24 cellular contexts compared by ENCODE assay signal in the genomic region with DNA sequence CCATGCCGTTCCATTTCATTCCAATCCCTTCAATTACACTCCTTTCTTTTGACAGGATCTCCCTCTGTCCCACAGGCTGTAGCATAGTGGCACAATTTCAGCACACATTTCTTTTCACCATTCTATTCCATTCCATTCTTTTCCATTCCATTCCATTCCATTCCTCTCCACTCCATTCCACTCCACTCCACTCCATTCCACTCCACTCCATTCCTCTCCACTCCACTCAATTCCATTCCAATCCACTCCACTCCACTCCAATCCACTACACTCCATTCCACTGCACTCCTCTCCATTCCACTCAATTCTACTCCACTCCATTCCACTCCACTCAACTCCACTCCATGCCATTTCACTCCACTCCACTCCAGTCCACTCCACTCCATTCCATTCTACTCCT.
DNase-seq lines count a peak whose midpoint lies in the region; ATAC-seq and TF ChIP-seq lines count a peak whose summit lies in the region.
"Had no signal": no experiment of that assay in that cellular context is flagged by ENCODE, and none has a peak within 500 bp of the region (broad histone marks: within the 10 kb centered on the region; RNA-seq: fewer than 3 reads in every experiment).

No MANE protein-coding gene starts in this region.

- H3K9me3 ChIP-seq in aorta (ENCODE audit: control insufficient read depth, low read length), result peaks cover 4% of the 10 kb centered on the region
- H3K9me3 ChIP-seq: BE2C, BLaER1 had no signal

- H3K4me3 ChIP-seq in aorta (ENCODE audit: low read length in 2 of 2), result no peak overlapping the region
- H3K4me3 ChIP-seq: BLaER1, GM12878 had no signal

- H3K9me3 Mint-ChIP-seq in endothelial cell (ENCODE audit: unreplicated experiment) (peaks cover 90% of the 10 kb centered on the region), glutamatergic neuron (ENCODE audit: unreplicated experiment) (peaks cover 69% of the 10 kb centered on the region)
- H3K9me3 Mint-ChIP-seq in stimulated activated memory B cell treated with anti-CD40 and anti-IgM and Interleukin-4, amounts not matched to agents 10 μg/mL and 1 μg/mL and 100 μg/mL, for 72 hours, result peaks cover 90% of the 10 kb centered on the region

- ATAC-seq in aorta (ENCODE audit: low FRiP score) (peak; percentile 67), GM21529 (IDR thresholded peaks at IDR 0.05; ENCODE audit: unreplicated experiment) (no peak), GM19467 (IDR thresholded peaks at IDR 0.05; ENCODE audit: unreplicated experiment) (no peak)
- ATAC-seq in stimulated activated memory B cell treated with anti-CD40 and anti-IgM and Interleukin-4, amounts not matched to agents 10 μg/mL and 1 μg/mL and 100 μg/mL, for 72 hours, result no peak
- ATAC-seq: GM12878 had no signal

- peaks cover 36% of the 10 kb centered on the region for H3K27me3 Mint-ChIP-seq in endothelial cell (ENCODE audit: unreplicated experiment)
- peaks cover 29% of the 10 kb centered on the region for H3K27me3 Mint-ChIP-seq in glutamatergic neuron (ENCODE audit: unreplicated experiment)
- no peaks in the 10 kb centered on the region for H3K27me3 Mint-ChIP-seq in stimulated activated memory B cell treated with anti-CD40 and anti-IgM and Interleukin-4, amounts not matched to agents 10 μg/mL and 1 μg/mL and 100 μg/mL, for 72 hours
- H3K27me3 Mint-ChIP-seq: CD4-positive, alpha-beta memory T cell; CD4-positive, CD25-positive, alpha-beta regulatory T cell; CD8-positive, alpha-beta memory T cell had no signal

- H3K27ac Mint-ChIP-seq in endothelial cell (ENCODE audit: unreplicated experiment) (peak overlapping the region; percentile 7), glutamatergic neuron (ENCODE audit: unreplicated experiment) (no peak overlapping the region)
- no peak overlapping the region for H3K27ac Mint-ChIP-seq in stimulated activated memory B cell treated with anti-CD40 and anti-IgM and Interleukin-4, amounts not matched to agents 10 μg/mL and 1 μg/mL and 100 μg/mL, for 72 hours
- H3K27ac Mint-ChIP-seq: CD14-positive monocyte; CD4-positive, alpha-beta memory T cell; CD4-positive, CD25-positive, alpha-beta regulatory T cell; CD8-positive, alpha-beta memory T cell had no signal

- peaks cover 73% of the 10 kb centered on the region for H3K36me3 Mint-ChIP-seq in endothelial cell (ENCODE audit: low read depth, unreplicated experiment)
- H3K36me3 Mint-ChIP-seq in glutamatergic neuron (ENCODE audit: unreplicated experiment), result peaks cover 56% of the 10 kb centered on the region
- no peaks in the 10 kb centered on the region for H3K36me3 Mint-ChIP-seq in stimulated activated memory B cell treated with anti-CD40 and anti-IgM and Interleukin-4, amounts not matched to agents 10 μg/mL and 1 μg/mL and 100 μg/mL, for 72 hours
- H3K36me3 Mint-ChIP-seq: CD14-positive monocyte; CD4-positive, CD25-positive, alpha-beta regulatory T cell had no signal

- WGBS in aorta, 2 donors, result 77% methylated on average over 1 of the region's 1 CpG; no CpG with 5 or more reads in 1 of the 2 donors

- H3K4me3 Mint-ChIP-seq in endothelial cell (ENCODE audit: unreplicated experiment) (peak overlapping the region; percentile 52), glutamatergic neuron (ENCODE audit: unreplicated experiment) (peak overlapping the region; percentile 3)
- H3K4me3 Mint-ChIP-seq in stimulated activated memory B cell treated with anti-CD40 and anti-IgM and Interleukin-4, amounts not matched to agents 10 μg/mL and 1 μg/mL and 100 μg/mL, for 72 hours, result no peak overlapping the region
- H3K4me3 Mint-ChIP-seq: CD14-positive monocyte; CD4-positive, alpha-beta memory T cell; CD4-positive, CD25-positive, alpha-beta regulatory T cell; CD8-positive, alpha-beta memory T cell had no signal

- intact Hi-C loops in aorta (cut with DNase I), result no loop called here

- DNase-seq in endothelial cell (ENCODE audit: low spot score) (no peak), glutamatergic neuron (no peak), aorta (no peak)
- DNase-seq: 8988T; ACHN; BE2C; C1 segment of cervical spinal cord; CD4-positive, alpha-beta memory T cell; CD4-positive, CD25-positive, alpha-beta regulatory T cell; CD8-positive, alpha-beta memory T cell; COR-L47; DMS 273 treated with DMSO at 0.1 percent for 48 hours; DMS153; DMS53; DMS79; DND-41; EL; GDM1 had no signal

- H3K4me1 Mint-ChIP-seq in endothelial cell (ENCODE audit: unreplicated experiment) (no peaks in the 10 kb centered on the region), glutamatergic neuron (ENCODE audit: low read depth, unreplicated experiment) (no peaks in the 10 kb centered on the region)
- H3K4me1 Mint-ChIP-seq in stimulated activated memory B cell treated with anti-CD40 and anti-IgM and Interleukin-4, amounts not matched to agents 10 μg/mL and 1 μg/mL and 100 μg/mL, for 72 hours, result no peaks in the 10 kb centered on the region
- H3K4me1 Mint-ChIP-seq: CD14-positive monocyte; CD8-positive, alpha-beta memory T cell had no signal

- H3K27me3 ChIP-seq in aorta (ENCODE audit: control insufficient read depth in 1 of 2, insufficient read depth in 2 of 2, low read length in 1 of 2), result no peaks in the 10 kb centered on the region
- H3K27me3 ChIP-seq: BE2C, BLaER1 had no signal

- H3K27ac ChIP-seq in aorta (ENCODE audit: low read depth in 1 of 2, low read length in 2 of 2), result no peak overlapping the region
- H3K27ac ChIP-seq: BLaER1 had no signal

- H3K4me1 ChIP-seq in aorta (ENCODE audit: control insufficient read depth in 1 of 2, insufficient read depth in 2 of 2, low read length in 2 of 2), result no peaks in the 10 kb centered on the region
- H3K4me1 ChIP-seq: BE2C, BLaER1 had no signal

- H3K36me3 ChIP-seq in aorta (ENCODE audit: control insufficient read depth in 1 of 2, insufficient read depth in 2 of 2, low read length in 1 of 2), result no peaks in the 10 kb centered on the region
- H3K36me3 ChIP-seq: BE2C, BLaER1 had no signal

- TF ChIP-seq CTCF in endothelial cell (IDR thresholded peaks at IDR 0.05; ENCODE audit: unreplicated experiment), result no peak
- no peak for TF ChIP-seq CTCF in glutamatergic neuron (IDR thresholded peaks at IDR 0.05; ENCODE audit: partially characterized antibody, unreplicated experiment)
